Comparison of ENCODE assay signal across 7 cellular contexts in genomic region chr6:156779206-156780116, GRCh38. TPM values are rescaled to one million over a fixed set of nuclear protein-coding genes. Genes with fewer than 3 reads are reported as not detected.
DNase-seq lines count a peak whose midpoint lies in the region; ATAC-seq and TF ChIP-seq lines count a peak whose summit lies in the region.

No MANE protein-coding gene starts in this region.

- DNase-seq in LoVo (ENCODE audit: low spot score) (peak; percentile 28), dermis blood vessel endothelial cell (peak; percentile 39), medulla oblongata (ENCODE audit: extremely low spot score) (peak; percentile 61)
- DNase-seq in activated CD4-positive, alpha-beta T cell treated with anti-CD3 and anti-CD28 coated beads for 4 hours, result peak; percentile 57 to 67
- DNase-seq in stimulated activated CD8-positive, alpha-beta memory T cell treated with anti-CD3 and anti-CD28 coated beads, Interleukin-12 subunit alpha, Interleukin-12 subunit beta, amount 100 ng/mL, for 1 hour (ENCODE audit: low read depth), result peak; percentile 21

- no peak for ATAC-seq in HG02852 (IDR thresholded peaks at IDR 0.05; ENCODE audit: unreplicated experiment)

- TF ChIP-seq POLR2A in GM18526 (IDR thresholded peaks at IDR 0.05; ENCODE audit: extremely low read depth, insufficient read length), result peak; percentile 18

RNA-seq across cellular contexts. Expression of gene ARID1B, which starts 2.3 kb away (rescaled TPM):
- 37.8 and 45.9 TPM in 2 replicates for total RNA-seq in dermis blood vessel endothelial cell
